In genomic region chr4:6157926-6158325, GRCh38 we compare ENCODE assay signal across 1 cellular context.
TF ChIP-seq lines count a peak whose summit lies in the region.

No MANE protein-coding gene starts in this region.

TF ChIP-seq in H1, 55 proteins besides CTCF, POLR2A, EP300 and RAD21 (continued from another document):
- TF ChIP-seq SAP30 (IDR thresholded peaks at IDR 0.05; ENCODE audit: insufficient read depth, insufficient replicate concordance, low read length) = no peak
- TF ChIP-seq MAX (IDR thresholded peaks at IDR 0.05) = no peak
- TF ChIP-seq TCF12 (IDR thresholded peaks at IDR 0.05; ENCODE audit: low read depth, low read length) = no peak
